ENCODE assay signal across 1 cellular context in the genomic region with DNA sequence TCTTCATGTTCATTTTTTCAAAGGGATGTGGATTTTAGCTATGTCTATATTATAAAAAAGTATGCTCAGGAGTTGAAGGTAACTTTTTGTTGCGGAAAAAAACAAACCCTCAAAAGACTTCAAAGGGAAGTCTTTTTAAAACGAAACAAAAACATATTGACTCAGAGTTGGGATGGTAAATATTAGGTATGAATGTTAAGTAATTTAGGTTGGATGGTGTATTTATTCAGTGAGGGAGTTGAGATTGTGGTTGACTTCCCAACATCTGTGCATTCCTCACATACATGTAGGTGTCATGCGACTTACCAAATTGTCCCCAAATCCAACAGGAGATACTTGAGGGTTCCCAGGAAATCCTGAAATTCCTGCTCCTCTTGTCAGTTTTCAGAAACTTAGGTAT.
TF ChIP-seq lines count a peak whose summit lies in the region.

No MANE protein-coding gene starts in this region.

TF ChIP-seq in HepG2, 621 proteins besides CTCF, POLR2A, EP300 and RAD21 (continued from another document and continues in another):
- TF ChIP-seq SAP130 (CRISPR knock-in tag; IDR thresholded peaks at IDR 0.05; ENCODE audit: low read depth) (peak; percentile 79), TGIF2 (CRISPR knock-in tag; IDR thresholded peaks at IDR 0.05) (peak; percentile 31; the same call in 1 of the 2 replicates), POGZ (CRISPR knock-in tag; IDR thresholded peaks at IDR 0.05) (peak; percentile 60), ZNF629 (CRISPR knock-in tag; conservative IDR thresholded peaks at IDR 0.05) (no peak), GATAD1 (CRISPR knock-in tag; IDR thresholded peaks at IDR 0.05) (peak; percentile 59; the same call in 1 of the 2 replicates), KAT7 (CRISPR knock-in tag; IDR thresholded peaks at IDR 0.05; ENCODE audit: borderline replicate concordance) (0 out of 2 replicates have a peak, but pooled peaks have one; percentile 11), BCL6 (CRISPR knock-in tag; IDR thresholded peaks at IDR 0.05) (peak; percentile 94), DPF2 (CRISPR knock-in tag; IDR thresholded peaks at IDR 0.05; ENCODE audit: borderline replicate concordance, low read depth) (peak; percentile 68; the same call in 1 of the 2 replicates), ZNF12 (CRISPR knock-in tag; IDR thresholded peaks at IDR 0.05) (peak; percentile 69), ZNF792 (CRISPR knock-in tag; IDR thresholded peaks at IDR 0.05) (0 out of 2 replicates have a peak, but pooled peaks have one; percentile 45), SPEN (CRISPR knock-in tag; IDR thresholded peaks at IDR 0.05; ENCODE audit: low read depth) (no peak), RFX3 (CRISPR knock-in tag; IDR thresholded peaks at IDR 0.05) (peak; percentile 57; the same call in 1 of the 2 replicates), RXRB (CRISPR knock-in tag; IDR thresholded peaks at IDR 0.05; ENCODE audit: borderline replicate concordance) (peak; percentile 90), GATA4 (IDR thresholded peaks at IDR 0.05; ENCODE audit: borderline replicate concordance, low read depth) (peak; percentile 91), CREB1 (IDR thresholded peaks at IDR 0.05) (no peak), CREB1 (CRISPR knock-in tag; IDR thresholded peaks at IDR 0.05) (peak; percentile 40; the same call in 1 of the 2 replicates), KDM5A (IDR thresholded peaks at IDR 0.05; ENCODE audit: borderline replicate concordance, low read length) (0 out of 2 replicates have a peak, but pooled peaks have one; percentile 9), HMG20B (CRISPR knock-in tag; conservative IDR thresholded peaks at IDR 0.05) (peak; percentile 86), MIXL1 (CRISPR knock-in tag; IDR thresholded peaks at IDR 0.05) (peak; percentile 90), ZFP36L2 (CRISPR knock-in tag; IDR thresholded peaks at IDR 0.05) (no peak), MYC (CRISPR knock-in tag; IDR thresholded peaks at IDR 0.05; ENCODE audit: borderline replicate concordance) (no peak), CBX1 (IDR thresholded peaks at IDR 0.05; ENCODE audit: low read depth) (no peak), FOXJ3 (CRISPR knock-in tag; IDR thresholded peaks at IDR 0.05; ENCODE audit: borderline replicate concordance) (peak; percentile 98), KLF9 (CRISPR knock-in tag; IDR thresholded peaks at IDR 0.05; ENCODE audit: low read depth) (no peak), EHMT2 (IDR thresholded peaks at IDR 0.05; ENCODE audit: borderline replicate concordance, low read depth, low read length) (0 out of 2 replicates have a peak, but pooled peaks have one; percentile 55), SOX13 (IDR thresholded peaks at IDR 0.05) (peak; percentile 77), SOX13 (CRISPR knock-in tag; conservative IDR thresholded peaks at IDR 0.05 in 1 of 2, IDR thresholded peaks at IDR 0.05 in 1 of 2) (peak in 1 of 2 experiments; percentile 96; a peak in 2 of 4 replicates), ZNF644 (CRISPR knock-in tag; IDR thresholded peaks at IDR 0.05; ENCODE audit: low read depth) (peak; percentile 89; the same call in 1 of the 2 replicates), PITX1 (CRISPR knock-in tag; IDR thresholded peaks at IDR 0.05) (peak; percentile 64; the same call in 1 of the 2 replicates), NR2F2 (IDR thresholded peaks at IDR 0.05; ENCODE audit: borderline replicate concordance, low read depth) (peak; percentile 90)
- TF ChIP-seq, protein P1, sequence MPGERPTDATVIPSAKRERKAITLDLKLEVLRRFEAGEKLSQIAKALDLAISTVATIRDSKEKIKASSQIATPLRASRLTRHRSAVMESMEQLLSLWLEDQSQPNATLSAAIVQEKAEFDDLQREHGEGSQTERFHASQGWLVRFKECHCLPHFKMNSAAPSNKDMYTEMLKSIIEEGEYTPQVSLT (CRISPR knock-in tag; IDR thresholded peaks at IDR 0.05; ENCODE audit: borderline replicate concordance, low read depth): no peak
- TF ChIP-seq, protein P2, sequence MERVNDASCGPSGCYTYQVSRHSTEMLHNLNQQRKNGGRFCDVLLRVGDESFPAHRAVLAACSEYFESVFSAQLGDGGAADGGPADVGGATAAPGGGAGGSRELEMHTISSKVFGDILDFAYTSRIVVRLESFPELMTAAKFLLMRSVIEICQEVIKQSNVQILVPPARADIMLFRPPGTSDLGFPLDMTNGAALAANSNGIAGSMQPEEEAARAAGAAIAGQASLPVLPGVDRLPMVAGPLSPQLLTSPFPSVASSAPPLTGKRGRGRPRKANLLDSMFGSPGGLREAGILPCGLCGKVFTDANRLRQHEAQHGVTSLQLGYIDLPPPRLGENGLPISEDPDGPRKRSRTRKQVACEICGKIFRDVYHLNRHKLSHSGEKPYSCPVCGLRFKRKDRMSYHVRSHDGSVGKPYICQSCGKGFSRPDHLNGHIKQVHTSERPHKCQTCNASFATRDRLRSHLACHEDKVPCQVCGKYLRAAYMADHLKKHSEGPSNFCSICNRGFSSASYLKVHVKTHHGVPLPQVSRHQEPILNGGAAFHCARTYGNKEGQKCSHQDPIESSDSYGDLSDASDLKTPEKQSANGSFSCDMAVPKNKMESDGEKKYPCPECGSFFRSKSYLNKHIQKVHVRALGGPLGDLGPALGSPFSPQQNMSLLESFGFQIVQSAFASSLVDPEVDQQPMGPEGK (CRISPR knock-in tag; IDR thresholded peaks at IDR 0.05): peak; percentile 70; the same call in 1 of the 2 replicates
- TF ChIP-seq, protein P3, sequence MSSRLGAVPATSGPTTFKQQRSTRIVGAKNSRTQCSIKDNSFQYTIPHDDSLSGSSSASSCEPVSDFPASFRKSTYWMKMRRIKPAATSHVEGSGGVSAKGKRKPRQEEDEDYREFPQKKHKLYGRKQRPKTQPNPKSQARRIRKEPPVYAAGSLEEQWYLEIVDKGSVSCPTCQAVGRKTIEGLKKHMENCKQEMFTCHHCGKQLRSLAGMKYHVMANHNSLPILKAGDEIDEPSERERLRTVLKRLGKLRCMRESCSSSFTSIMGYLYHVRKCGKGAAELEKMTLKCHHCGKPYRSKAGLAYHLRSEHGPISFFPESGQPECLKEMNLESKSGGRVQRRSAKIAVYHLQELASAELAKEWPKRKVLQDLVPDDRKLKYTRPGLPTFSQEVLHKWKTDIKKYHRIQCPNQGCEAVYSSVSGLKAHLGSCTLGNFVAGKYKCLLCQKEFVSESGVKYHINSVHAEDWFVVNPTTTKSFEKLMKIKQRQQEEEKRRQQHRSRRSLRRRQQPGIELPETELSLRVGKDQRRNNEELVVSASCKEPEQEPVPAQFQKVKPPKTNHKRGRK (CRISPR knock-in tag; IDR thresholded peaks at IDR 0.05): no peak
- TF ChIP-seq, protein P4, sequence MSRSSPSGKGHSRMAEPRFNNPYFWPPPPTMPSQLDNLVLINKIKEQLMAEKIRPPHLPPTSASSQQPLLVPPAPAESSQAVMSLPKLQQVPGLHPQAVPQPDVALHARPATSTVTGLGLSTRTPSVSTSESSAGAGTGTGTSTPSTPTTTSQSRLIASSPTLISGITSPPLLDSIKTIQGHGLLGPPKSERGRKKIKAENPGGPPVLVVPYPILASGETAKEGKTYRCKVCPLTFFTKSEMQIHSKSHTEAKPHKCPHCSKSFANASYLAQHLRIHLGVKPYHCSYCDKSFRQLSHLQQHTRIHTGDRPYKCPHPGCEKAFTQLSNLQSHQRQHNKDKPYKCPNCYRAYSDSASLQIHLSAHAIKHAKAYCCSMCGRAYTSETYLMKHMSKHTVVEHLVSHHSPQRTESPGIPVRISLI (CRISPR knock-in tag; IDR thresholded peaks at IDR 0.05; ENCODE audit: borderline replicate concordance): peak; percentile 81; the same call in 1 of the 2 replicates
- TF ChIP-seq, protein P5, sequence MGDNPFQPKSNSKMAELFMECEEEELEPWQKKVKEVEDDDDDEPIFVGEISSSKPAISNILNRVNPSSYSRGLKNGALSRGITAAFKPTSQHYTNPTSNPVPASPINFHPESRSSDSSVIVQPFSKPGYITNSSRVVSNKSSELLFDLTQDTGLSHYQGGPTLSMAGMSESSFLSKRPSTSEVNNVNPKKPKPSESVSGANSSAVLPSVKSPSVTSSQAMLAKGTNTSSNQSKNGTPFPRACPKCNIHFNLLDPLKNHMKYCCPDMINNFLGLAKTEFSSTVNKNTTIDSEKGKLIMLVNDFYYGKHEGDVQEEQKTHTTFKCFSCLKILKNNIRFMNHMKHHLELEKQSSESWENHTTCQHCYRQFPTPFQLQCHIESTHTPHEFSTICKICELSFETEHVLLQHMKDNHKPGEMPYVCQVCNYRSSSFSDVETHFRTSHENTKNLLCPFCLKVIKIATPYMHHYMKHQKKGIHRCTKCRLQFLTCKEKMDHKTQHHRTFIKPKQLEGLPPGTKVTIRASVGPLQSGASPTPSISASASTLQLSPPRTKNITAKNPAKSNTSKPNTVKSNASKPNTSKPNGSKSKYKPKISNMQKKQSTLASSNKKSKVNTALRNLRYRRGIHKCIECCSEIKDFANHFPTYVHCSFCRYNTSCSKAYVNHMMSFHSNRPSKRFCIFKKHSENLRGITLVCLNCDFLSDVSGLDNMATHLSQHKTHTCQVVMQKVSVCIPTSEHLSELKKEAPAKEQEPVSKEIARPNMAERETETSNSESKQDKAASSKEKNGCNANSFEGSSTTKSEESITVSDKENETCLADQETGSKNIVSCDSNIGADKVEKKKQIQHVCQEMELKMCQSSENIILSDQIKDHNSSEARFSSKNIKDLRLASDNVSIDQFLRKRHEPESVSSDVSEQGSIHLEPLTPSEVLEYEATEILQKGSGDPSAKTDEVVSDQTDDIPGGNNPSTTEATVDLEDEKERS (CRISPR knock-in tag; IDR thresholded peaks at IDR 0.05): peak; percentile 83
- TF ChIP-seq, protein P6, sequence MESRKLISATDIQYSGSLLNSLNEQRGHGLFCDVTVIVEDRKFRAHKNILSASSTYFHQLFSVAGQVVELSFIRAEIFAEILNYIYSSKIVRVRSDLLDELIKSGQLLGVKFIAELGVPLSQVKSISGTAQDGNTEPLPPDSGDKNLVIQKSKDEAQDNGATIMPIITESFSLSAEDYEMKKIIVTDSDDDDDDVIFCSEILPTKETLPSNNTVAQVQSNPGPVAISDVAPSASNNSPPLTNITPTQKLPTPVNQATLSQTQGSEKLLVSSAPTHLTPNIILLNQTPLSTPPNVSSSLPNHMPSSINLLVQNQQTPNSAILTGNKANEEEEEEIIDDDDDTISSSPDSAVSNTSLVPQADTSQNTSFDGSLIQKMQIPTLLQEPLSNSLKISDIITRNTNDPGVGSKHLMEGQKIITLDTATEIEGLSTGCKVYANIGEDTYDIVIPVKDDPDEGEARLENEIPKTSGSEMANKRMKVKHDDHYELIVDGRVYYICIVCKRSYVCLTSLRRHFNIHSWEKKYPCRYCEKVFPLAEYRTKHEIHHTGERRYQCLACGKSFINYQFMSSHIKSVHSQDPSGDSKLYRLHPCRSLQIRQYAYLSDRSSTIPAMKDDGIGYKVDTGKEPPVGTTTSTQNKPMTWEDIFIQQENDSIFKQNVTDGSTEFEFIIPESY (CRISPR knock-in tag; IDR thresholded peaks at IDR 0.05): 0 out of 2 replicates have a peak, but pooled peaks have one; percentile 17
- TF ChIP-seq, protein P7, sequence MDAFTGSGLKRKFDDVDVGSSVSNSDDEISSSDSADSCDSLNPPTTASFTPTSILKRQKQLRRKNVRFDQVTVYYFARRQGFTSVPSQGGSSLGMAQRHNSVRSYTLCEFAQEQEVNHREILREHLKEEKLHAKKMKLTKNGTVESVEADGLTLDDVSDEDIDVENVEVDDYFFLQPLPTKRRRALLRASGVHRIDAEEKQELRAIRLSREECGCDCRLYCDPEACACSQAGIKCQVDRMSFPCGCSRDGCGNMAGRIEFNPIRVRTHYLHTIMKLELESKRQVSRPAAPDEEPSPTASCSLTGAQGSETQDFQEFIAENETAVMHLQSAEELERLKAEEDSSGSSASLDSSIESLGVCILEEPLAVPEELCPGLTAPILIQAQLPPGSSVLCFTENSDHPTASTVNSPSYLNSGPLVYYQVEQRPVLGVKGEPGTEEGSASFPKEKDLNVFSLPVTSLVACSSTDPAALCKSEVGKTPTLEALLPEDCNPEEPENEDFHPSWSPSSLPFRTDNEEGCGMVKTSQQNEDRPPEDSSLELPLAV (CRISPR knock-in tag; conservative IDR thresholded peaks at IDR 0.05; ENCODE audit: low read depth): no peak
- TF ChIP-seq, protein P8, sequence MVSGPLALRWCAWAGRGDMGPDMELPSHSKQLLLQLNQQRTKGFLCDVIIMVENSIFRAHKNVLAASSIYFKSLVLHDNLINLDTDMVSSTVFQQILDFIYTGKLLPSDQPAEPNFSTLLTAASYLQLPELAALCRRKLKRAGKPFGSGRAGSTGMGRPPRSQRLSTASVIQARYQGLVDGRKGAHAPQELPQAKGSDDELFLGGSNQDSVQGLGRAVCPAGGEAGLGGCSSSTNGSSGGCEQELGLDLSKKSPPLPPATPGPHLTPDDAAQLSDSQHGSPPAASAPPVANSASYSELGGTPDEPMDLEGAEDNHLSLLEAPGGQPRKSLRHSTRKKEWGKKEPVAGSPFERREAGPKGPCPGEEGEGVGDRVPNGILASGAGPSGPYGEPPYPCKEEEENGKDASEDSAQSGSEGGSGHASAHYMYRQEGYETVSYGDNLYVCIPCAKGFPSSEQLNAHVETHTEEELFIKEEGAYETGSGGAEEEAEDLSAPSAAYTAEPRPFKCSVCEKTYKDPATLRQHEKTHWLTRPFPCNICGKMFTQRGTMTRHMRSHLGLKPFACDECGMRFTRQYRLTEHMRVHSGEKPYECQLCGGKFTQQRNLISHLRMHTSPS (CRISPR knock-in tag; IDR thresholded peaks at IDR 0.05; ENCODE audit: low read depth): no peak
- TF ChIP-seq, protein P9, sequence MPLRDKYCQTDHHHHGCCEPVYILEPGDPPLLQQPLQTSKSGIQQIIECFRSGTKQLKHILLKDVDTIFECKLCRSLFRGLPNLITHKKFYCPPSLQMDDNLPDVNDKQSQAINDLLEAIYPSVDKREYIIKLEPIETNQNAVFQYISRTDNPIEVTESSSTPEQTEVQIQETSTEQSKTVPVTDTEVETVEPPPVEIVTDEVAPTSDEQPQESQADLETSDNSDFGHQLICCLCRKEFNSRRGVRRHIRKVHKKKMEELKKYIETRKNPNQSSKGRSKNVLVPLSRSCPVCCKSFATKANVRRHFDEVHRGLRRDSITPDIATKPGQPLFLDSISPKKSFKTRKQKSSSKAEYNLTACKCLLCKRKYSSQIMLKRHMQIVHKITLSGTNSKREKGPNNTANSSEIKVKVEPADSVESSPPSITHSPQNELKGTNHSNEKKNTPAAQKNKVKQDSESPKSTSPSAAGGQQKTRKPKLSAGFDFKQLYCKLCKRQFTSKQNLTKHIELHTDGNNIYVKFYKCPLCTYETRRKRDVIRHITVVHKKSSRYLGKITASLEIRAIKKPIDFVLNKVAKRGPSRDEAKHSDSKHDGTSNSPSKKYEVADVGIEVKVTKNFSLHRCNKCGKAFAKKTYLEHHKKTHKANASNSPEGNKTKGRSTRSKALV (CRISPR knock-in tag; IDR thresholded peaks at IDR 0.05): 0 out of 2 replicates have a peak, but pooled peaks have one; percentile 63
- TF ChIP-seq, protein P10, sequence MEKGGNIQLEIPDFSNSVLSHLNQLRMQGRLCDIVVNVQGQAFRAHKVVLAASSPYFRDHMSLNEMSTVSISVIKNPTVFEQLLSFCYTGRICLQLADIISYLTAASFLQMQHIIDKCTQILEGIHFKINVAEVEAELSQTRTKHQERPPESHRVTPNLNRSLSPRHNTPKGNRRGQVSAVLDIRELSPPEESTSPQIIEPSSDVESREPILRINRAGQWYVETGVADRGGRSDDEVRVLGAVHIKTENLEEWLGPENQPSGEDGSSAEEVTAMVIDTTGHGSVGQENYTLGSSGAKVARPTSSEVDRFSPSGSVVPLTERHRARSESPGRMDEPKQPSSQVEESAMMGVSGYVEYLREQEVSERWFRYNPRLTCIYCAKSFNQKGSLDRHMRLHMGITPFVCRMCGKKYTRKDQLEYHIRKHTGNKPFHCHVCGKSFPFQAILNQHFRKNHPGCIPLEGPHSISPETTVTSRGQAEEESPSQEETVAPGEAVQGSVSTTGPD (CRISPR knock-in tag; IDR thresholded peaks at IDR 0.05): peak; percentile 86
